12 cellular contexts compared by ENCODE assay signal in genomic region chr1:168535536-168535935, GRCh38. TPM values are rescaled to one million over a fixed set of nuclear protein-coding genes. Genes with fewer than 3 reads are reported as not detected.
A peak's percentile ranks its signal among the peaks of the same experiment; 100 is the strongest.
DNase-seq lines count a peak whose midpoint lies in the region; ATAC-seq, FAIRE-seq and TF ChIP-seq lines count a peak whose summit lies in the region.
"Had no signal": no experiment of that assay in that cellular context is flagged by ENCODE, and none has a peak within 500 bp of the region (broad histone marks: within the 10 kb centered on the region; RNA-seq: fewer than 3 reads in every experiment).

No MANE protein-coding gene starts in this region.

- no peak overlapping the region for H3K4me2 ChIP-seq in GM12878 (ENCODE audit: control insufficient read depth, insufficient read depth)
- H3K4me2 ChIP-seq in neural progenitor cell, result no peak overlapping the region

- no peak for TF ChIP-seq EP300 in GM12878 (IDR thresholded peaks at IDR 0.05; ENCODE audit: borderline replicate concordance in 1 of 2, control insufficient read depth in 1 of 2, low read depth in 2 of 2, low read length in 2 of 2)

- SMC1A ChIA-PET in GM12878 (lab: Charles Lee; ENCODE audit: uncharacterized antibody, unreplicated experiment), result interaction anchor here (0.9 to 3.7 kb wide), 32 partner anchors 8 to 193 kb away, joined by 3 to 74 read pairs (median 5); partner anchors contain the start of gene XCL2

- TF ChIP-seq RAD21 in GM12878 (IDR thresholded peaks at IDR 0.05; ENCODE audit: insufficient read depth, low read depth, low read length), result no peak

- POLR2A ChIA-PET in CD8-positive, alpha-beta memory T cell (lab: Charles Lee), result interaction anchor here (1.1 to 1.9 kb wide), 4 partner anchors 9 to 193 kb away, joined by 4 to 11 read pairs (median 4); no protein-coding TSS in a partner anchor
- POLR2A ChIA-PET in GM12878 (lab: Charles Lee), result interaction anchor here (0.7 to 3.5 kb wide), 10 partner anchors 9 to 69 kb away, joined by 3 to 29 read pairs (median 5); no protein-coding TSS in a partner anchor

- 0% methylated on average over 1 of the region's 1 CpG for WGBS in GM12878 (ENCODE audit: insufficient coverage, insufficient replicate concordance, low lambda C conversion rate, missing lambda C conversion rate)

- H3K9ac ChIP-seq in GM12878 (ENCODE audit: control insufficient read depth, insufficient read depth, low read length) (no peak overlapping the region), neural progenitor cell (no peak overlapping the region)

- no peaks in the 10 kb centered on the region for H3F3A ChIP-seq in neural progenitor cell (ENCODE audit: low read depth)

- ATAC-seq in GM19395 (IDR thresholded peaks at IDR 0.05; ENCODE audit: unreplicated experiment) (peak; percentile 83), GM12878 (peak; percentile 94), foreskin keratinocyte (no peak)
- ATAC-seq: heart left ventricle had no signal

- no TSS peak for BruUV-seq in GM12878 (replicated peaks; lab: Mats Ljungman, UMichigan)

- H3K36me3 Mint-ChIP-seq in CD8-positive, alpha-beta memory T cell, result peaks cover 0 to 18% (median 14%) of the 10 kb centered on the region in 3 donors
- H3K36me3 Mint-ChIP-seq in neural progenitor cell, result no peaks in the 10 kb centered on the region

- DNase-seq in CD8-positive, alpha-beta memory T cell, result peak in 3 of 5 donors; percentile 56 to 66 (median 58)
- DNase-seq in GM12878 (ENCODE audit: low read depth, low spot score) (no peak), 8988T (no peak), neural progenitor cell (ENCODE audit: low spot score) (no peak), foreskin keratinocyte (no peak), HAP-1 (ENCODE audit: low spot score in 2 of 2) (no peak)
- DNase-seq: DMS53, heart left ventricle, NCI-H1930 had no signal

- no peaks in the 10 kb centered on the region for H3K36me3 ChIP-seq in CD8-positive, alpha-beta memory T cell (ENCODE audit: insufficient read depth, low read length)
- H3K36me3 ChIP-seq in KOPT-K1 (ENCODE audit: insufficient read depth, low read length) (no peaks in the 10 kb centered on the region), GM12878 (ENCODE audit: control insufficient read depth in 2 of 2, insufficient read depth in 2 of 2, low read length in 1 of 2) (no peaks in the 10 kb centered on the region), neural progenitor cell (no peaks in the 10 kb centered on the region), HAP-1 (replicated peaks) (no peaks in the 10 kb centered on the region)
- H3K36me3 ChIP-seq: heart left ventricle had no signal

- TF ChIP-seq CTCF in GM12878 (IDR thresholded peaks at IDR 0.05 in 2 of 3, conservative IDR thresholded peaks at IDR 0.05 in 1 of 3; ENCODE audit: control insufficient read depth in 2 of 3, extremely low read depth in 1 of 3, insufficient read depth in 1 of 3, low read depth in 3 of 3, low read length in 3 of 3) (no peak), neural progenitor cell (IDR thresholded peaks at IDR 0.05) (no peak), foreskin keratinocyte (conservative IDR thresholded peaks at IDR 0.05) (no peak)

- no peak overlapping the region for H3K27ac ChIP-seq in CD8-positive, alpha-beta memory T cell (ENCODE audit: low read depth, low read length)
- H3K27ac ChIP-seq in KOPT-K1 (ENCODE audit: low read depth, low read length, poor library complexity, severe bottlenecking) (peak overlapping the region; percentile 98), GM12878 (ENCODE audit: control insufficient read depth, insufficient read depth) (no peak overlapping the region), neural progenitor cell (no peak overlapping the region), foreskin keratinocyte (no peak overlapping the region)

- H3K9me3 Mint-ChIP-seq in CD8-positive, alpha-beta memory T cell, result peaks cover 0 to 11% (median 8%) of the 10 kb centered on the region in 5 donors
- H3K9me3 Mint-ChIP-seq in neural progenitor cell, result no peaks in the 10 kb centered on the region

- peaks cover 63% of the 10 kb centered on the region for H3K4me1 ChIP-seq in CD8-positive, alpha-beta memory T cell (ENCODE audit: insufficient read depth, low read length)
- H3K4me1 ChIP-seq in GM12878 (ENCODE audit: control insufficient read depth, insufficient read depth, low read length) (no peaks in the 10 kb centered on the region), neural progenitor cell (no peaks in the 10 kb centered on the region), foreskin keratinocyte (no peaks in the 10 kb centered on the region), HAP-1 (no peaks in the 10 kb centered on the region)

- intact Hi-C loops in GM12878 (cut with micrococcal nuclease; ENCODE audit: unreplicated experiment), result no loop called here

- H3K4me1 Mint-ChIP-seq in CD8-positive, alpha-beta memory T cell, result peaks cover 70 to 91% (median 91%) of the 10 kb centered on the region in 3 donors
- no peaks in the 10 kb centered on the region for H3K4me1 Mint-ChIP-seq in neural progenitor cell

- no peak for TF ChIP-seq POLR2A in GM12878 (IDR thresholded peaks at IDR 0.05; ENCODE audit: low read depth, low read length)

- H3K27me3 ChIP-seq in CD8-positive, alpha-beta memory T cell (ENCODE audit: insufficient read depth, low read length, poor library complexity, severe bottlenecking), result no peaks in the 10 kb centered on the region
- H3K27me3 ChIP-seq in GM12878 (replicated peaks in 1 of 2; ENCODE audit: control insufficient read depth in 2 of 2, insufficient read depth in 2 of 2, low read length in 1 of 2), result no peaks in the 10 kb centered on the region
- no peaks in the 10 kb centered on the region for H3K27me3 ChIP-seq in neural progenitor cell
- peaks cover 23% of the 10 kb centered on the region for H3K27me3 ChIP-seq in foreskin keratinocyte
- H3K27me3 ChIP-seq in HAP-1 (ENCODE audit: low read depth), result no peaks in the 10 kb centered on the region; the same call in 1 of the 2 replicates
- H3K27me3 ChIP-seq: heart left ventricle had no signal

- no peaks in the 10 kb centered on the region for H4K20me1 ChIP-seq in GM12878 (ENCODE audit: control insufficient read depth, insufficient read depth)
- H4K20me1 ChIP-seq in neural progenitor cell (ENCODE audit: low read depth), result no peaks in the 10 kb centered on the region

- H3K27me3 Mint-ChIP-seq in CD8-positive, alpha-beta memory T cell, result no peaks in the 10 kb centered on the region
- no peaks in the 10 kb centered on the region for H3K27me3 Mint-ChIP-seq in neural progenitor cell (ENCODE audit: insufficient read depth, low read depth)

- peak overlapping the region; percentile 68 to 96 (median 82) for H3K27ac Mint-ChIP-seq in CD8-positive, alpha-beta memory T cell
- H3K27ac Mint-ChIP-seq in neural progenitor cell, result no peak overlapping the region

- RAD21 ChIA-PET in GM12878 (lab: Charles Lee; ENCODE audit: unreplicated experiment), result interaction anchor here (0.7 to 4.0 kb wide), 21 partner anchors 9 to 96 kb away, joined by 3 to 61 read pairs (median 6); no protein-coding TSS in a partner anchor

- peak overlapping the region; percentile 14 to 79 (median 74) for H3K4me3 Mint-ChIP-seq in CD8-positive, alpha-beta memory T cell
- H3K4me3 Mint-ChIP-seq in neural progenitor cell, result no peak overlapping the region

- FAIRE-seq in GM12878 (lab: Jason Lieb, UNC), result no peak
- FAIRE-seq: H54 had no signal

- CTCF ChIA-PET in CD8-positive, alpha-beta memory T cell (lab: Charles Lee), result interaction anchor here (0.8 to 2.4 kb wide), 9 partner anchors 12 to 192 kb away, joined by 3 to 11 read pairs (median 3); no protein-coding TSS in a partner anchor
- CTCF ChIA-PET in GM12878 (lab: Yijun Ruan, JAX), result interaction anchor here (0.6 to 2.7 kb wide), 16 partner anchors 9 to 574 kb away, joined by 3 to 12 read pairs (median 6); no protein-coding TSS in a partner anchor

- in situ Hi-C loops in GM12878 (cut with MboI), result no loop called here
- in situ Hi-C loops in HAP-1 (cut with MboI; ENCODE audit: low sequenced_read_pairs), result no loop called here

- no peaks in the 10 kb centered on the region for H3K79me2 ChIP-seq in GM12878 (ENCODE audit: control insufficient read depth, insufficient read depth, low read length)
- no peaks in the 10 kb centered on the region for H3K79me2 ChIP-seq in neural progenitor cell (ENCODE audit: low read depth)

- H3K9me3 ChIP-seq in CD8-positive, alpha-beta memory T cell (ENCODE audit: low read length), result no peaks in the 10 kb centered on the region
- H3K9me3 ChIP-seq in KOPT-K1 (ENCODE audit: insufficient read depth, low read length, poor library complexity, severe bottlenecking) (no peaks in the 10 kb centered on the region), GM12878 (replicated peaks; ENCODE audit: control insufficient read depth, insufficient read depth, low read length) (no peaks in the 10 kb centered on the region), neural progenitor cell (ENCODE audit: low read depth) (no peaks in the 10 kb centered on the region), HAP-1 (no peaks in the 10 kb centered on the region)
- H3K9me3 ChIP-seq: heart left ventricle had no signal

- no peak overlapping the region; the same call in 1 of the 2 replicates for H2AFZ ChIP-seq in GM12878 (ENCODE audit: control insufficient read depth, low read depth, low read length)
- H2AFZ ChIP-seq in neural progenitor cell (replicated peaks), result no peak overlapping the region

- peak overlapping the region; percentile 9 for H3K4me3 ChIP-seq in CD8-positive, alpha-beta memory T cell (ENCODE audit: low read length)
- H3K4me3 ChIP-seq in GM12878 (no peak overlapping the region), neural progenitor cell (no peak overlapping the region), HAP-1 (no peak overlapping the region)
- H3K4me3 ChIP-seq: heart left ventricle had no signal

RNA-seq across cellular contexts. Expression of gene XCL2, which starts 8.3 kb away (rescaled TPM):
- 100 to 1,000 TPM; 316 to 350 TPM for total RNA-seq in CD8-positive, alpha-beta memory T cell
- polyA plus RNA-seq in CD8-positive, alpha-beta memory T cell, result 90.6 TPM
- total RNA-seq in GM12878 (2013; cell fraction: nucleolus; rRNA removed), result 3.9 and 4.0 TPM in 2 replicates
- total RNA-seq in GM12878 (2014; rRNA removed), result 5.3 and 6.7 TPM in 2 replicates
- 4.5 and 5.3 TPM in 2 replicates for total RNA-seq in GM12878 (2014; rRNA removed; fragmentation: Illumina TruSeq; extraction: Trizol)
- total RNA-seq in GM12878 (2021), result 2.1 and 2.4 TPM in 2 replicates
- 1.6 TPM for polyA plus RNA-seq in GM12878 (2011; ENCODE audit: low read depth)
- polyA plus RNA-seq in GM12878 (2011; rRNA removed), result 204 and 299 TPM in 2 replicates
- polyA plus RNA-seq in GM12878 (2011; cell fraction: cytosol; rRNA removed), result 523 and 1,399 TPM in 2 replicates
- 82.3 and 200 TPM in 2 replicates for polyA plus RNA-seq in GM12878 (2011; cell fraction: nucleus; rRNA removed)
- polyA plus RNA-seq in GM12878 (2012), result 0.35 and 0.56 TPM in 2 replicates
- polyA plus RNA-seq in GM12878 (2014; fragmentation: Illumina TruSeq; extraction: Trizol), result 5.2 and 6.3 TPM in 2 replicates
- polyA plus RNA-seq in GM12878 (2014; fragmentation: Nextera tagmentation; extraction: Ambion mirVana), result 1 to 10 TPM; 3.5 to 5.0 TPM
- 4.5 and 4.9 TPM in 2 replicates for polyA plus RNA-seq in GM12878 (2014; rRNA removed)
- polyA plus RNA-seq in GM12878 (2016; fragmentation: Nextera tagmentation; extraction: Ambion mirVana), result 1 to 10 TPM in 1 of 2 experiments, under 1 TPM in 1; 0.50 to 1.2 TPM
- 102 and 163 TPM in 2 replicates for polyA minus RNA-seq in GM12878 (2011; rRNA and poly(A)+ RNA removed)
- 21.6 and 27.4 TPM in 2 replicates for polyA minus RNA-seq in GM12878 (2011; cell fraction: cytosol; rRNA and poly(A)+ RNA removed)
- polyA minus RNA-seq in GM12878 (2011; cell fraction: nucleus; rRNA and poly(A)+ RNA removed), result 16.4 and 20.8 TPM in 2 replicates
- not detected in 2 replicates for total RNA-seq in neural progenitor cell (ENCODE audit: low replicate concordance)
- not detected in 2 replicates for total RNA-seq in foreskin keratinocyte
- not detected in 2 replicates for polyA plus RNA-seq in foreskin keratinocyte
- polyA plus RNA-seq: heart left ventricle had no signal

RNA-seq across cellular contexts. Expression of gene XCL1, which starts 40.9 kb away (rescaled TPM):
- total RNA-seq in CD8-positive, alpha-beta memory T cell, result 100 to 1,000 TPM; 242 to 258 TPM
- 30.3 TPM for polyA plus RNA-seq in CD8-positive, alpha-beta memory T cell
- total RNA-seq in GM12878 (2013; cell fraction: nucleolus; rRNA removed), result 7.6 and 11.2 TPM in 2 replicates
- total RNA-seq in GM12878 (2014; rRNA removed) (9.5 and 10.1 TPM in 2 replicates), GM12878 (2014; rRNA removed; fragmentation: Illumina TruSeq; extraction: Trizol) (11.8 and 12.4 TPM in 2 replicates), GM12878 (2021) (8.8 and 10.4 TPM in 2 replicates), neural progenitor cell (ENCODE audit: low replicate concordance) (0.59 TPM in 1 of 2 replicates, not detected in the other), foreskin keratinocyte (not detected in 2 replicates)
- 1.3 TPM for polyA plus RNA-seq in GM12878 (2011; ENCODE audit: low read depth)
- polyA plus RNA-seq in GM12878 (2011; rRNA removed) (1,155 and 1,222 TPM in 2 replicates), GM12878 (2014; fragmentation: Illumina TruSeq; extraction: Trizol) (11.1 and 13.0 TPM in 2 replicates), GM12878 (2014; fragmentation: Nextera tagmentation; extraction: Ambion mirVana) (10 to 100 TPM; 13.7 to 17.5 TPM), GM12878 (2014; rRNA removed) (12.1 and 12.9 TPM in 2 replicates), GM12878 (2016; fragmentation: Nextera tagmentation; extraction: Ambion mirVana) (1 to 10 TPM in 1 of 2 experiments, under 1 TPM in 1; 0.68 to 1.4 TPM), foreskin keratinocyte (not detected in 2 replicates)
- polyA plus RNA-seq in GM12878 (2011; cell fraction: cytosol; rRNA removed), result 732 and 1,038 TPM in 2 replicates
- polyA plus RNA-seq in GM12878 (2011; cell fraction: nucleus; rRNA removed), result 231 and 418 TPM in 2 replicates
- polyA plus RNA-seq in GM12878 (2012), result 0.23 and 1.2 TPM in 2 replicates
- 403 and 417 TPM in 2 replicates for polyA minus RNA-seq in GM12878 (2011; rRNA and poly(A)+ RNA removed)
- polyA minus RNA-seq in GM12878 (2011; cell fraction: cytosol; rRNA and poly(A)+ RNA removed), result 188 and 226 TPM in 2 replicates
- 86.6 and 106 TPM in 2 replicates for polyA minus RNA-seq in GM12878 (2011; cell fraction: nucleus; rRNA and poly(A)+ RNA removed)

Comparison
In these comparisons a context has a peak if more than half of its experiments do, and no peak if none do; other contexts are left out.
1. DNase-seq: peak in CD8-positive, alpha-beta memory T cell (3 of 5); none in GM12878 (single experiment), 8988T (single experiment), neural progenitor cell (single experiment), foreskin keratinocyte (0 of 2) and HAP-1 (0 of 2).
2. RNA of gene XCL2, which starts 8.3 kb away (total RNA-seq): 316 to 350 TPM in CD8-positive, alpha-beta memory T cell; 2.1 to 6.7 TPM in GM12878, not detected in neural progenitor cell and not detected in foreskin keratinocyte; every median in the first group is over 10 times any median in the second.
3. RNA of gene XCL1, which starts 40.9 kb away (total RNA-seq): 242 to 258 TPM in CD8-positive, alpha-beta memory T cell; 7.6 to 12.4 TPM in GM12878, 0.59 TPM in neural progenitor cell and not detected in foreskin keratinocyte; every median in the first group is over 10 times any median in the second.